ENCODE assay signal across 21 cellular contexts in the genomic region with DNA sequence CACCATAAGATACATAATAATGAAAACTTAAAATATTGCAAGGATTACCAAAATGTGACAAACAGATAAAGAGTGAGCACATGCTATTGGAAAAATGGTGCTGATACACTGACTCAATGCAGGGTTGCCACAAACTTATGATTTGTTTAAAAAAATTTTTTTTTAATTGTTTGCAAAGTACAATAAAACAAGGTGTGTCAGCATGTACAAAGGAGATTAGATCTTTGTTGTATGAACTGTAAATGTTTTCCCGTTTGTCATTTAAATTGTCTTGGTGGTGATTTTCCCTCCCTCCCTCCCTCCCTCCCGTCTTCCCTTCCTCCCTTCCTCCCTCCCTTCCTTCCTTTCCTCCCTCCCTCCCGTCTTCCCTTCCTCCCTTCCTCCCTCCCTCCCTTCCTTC. TPM values are rescaled to one million over a fixed set of nuclear protein-coding genes. Genes with fewer than 3 reads are reported as not detected.
DNase-seq lines count a peak whose midpoint lies in the region; ATAC-seq and TF ChIP-seq lines count a peak whose summit lies in the region.
"Had no signal": no experiment of that assay in that cellular context is flagged by ENCODE, and none has a peak within 500 bp of the region (broad histone marks: within the 10 kb centered on the region; RNA-seq: fewer than 3 reads in every experiment).

No MANE protein-coding gene starts in this region.

- H3K9me3 Mint-ChIP-seq in T-helper 1 cell treated with Interleukin-12 subunit alpha and Interleukin-12 subunit beta and Interleukin-4 antibody, amounts not matched to agents 30 μg/mL and 1 μg/mL, for 36 hours, result no peaks in the 10 kb centered on the region
- no peaks in the 10 kb centered on the region for H3K9me3 Mint-ChIP-seq in effector memory CD8-positive, alpha-beta T cell
- H3K9me3 Mint-ChIP-seq in stimulated activated effector memory CD8-positive, alpha-beta T cell treated with anti-CD3 and anti-CD28 coated beads, Interleukin-12 subunit alpha, Interleukin-12 subunit beta, amount 100 ng/mL, for 72 hours, result no peaks in the 10 kb centered on the region
- H3K9me3 Mint-ChIP-seq in activated naive CD8-positive, alpha-beta T cell treated with anti-CD3 and anti-CD28 coated beads, Interleukin-2, amount 50 U/mL, for 24 hours, result no peaks in the 10 kb centered on the region
- H3K9me3 Mint-ChIP-seq: CD8-positive, alpha-beta T cell; GM23338; H9; HFFc6 had no signal

- H3K79me2 ChIP-seq in PC-3 (ENCODE audit: low read length), result no peaks in the 10 kb centered on the region

- H3K4me1 Mint-ChIP-seq in T-helper 1 cell treated with Interleukin-12 subunit alpha and Interleukin-12 subunit beta and Interleukin-4 antibody, amounts not matched to agents 30 μg/mL and 1 μg/mL, for 36 hours (ENCODE audit: low read depth), result peaks cover 3% of the 10 kb centered on the region
- H3K4me1 Mint-ChIP-seq in effector memory CD8-positive, alpha-beta T cell (ENCODE audit: low read depth in 2 of 2), result peaks cover 0 to 3% of the 10 kb centered on the region in 2 donors
- H3K4me1 Mint-ChIP-seq in stimulated activated effector memory CD8-positive, alpha-beta T cell treated with anti-CD3 and anti-CD28 coated beads, Interleukin-12 subunit alpha, Interleukin-12 subunit beta, amount 100 ng/mL, for 72 hours, result no peaks in the 10 kb centered on the region
- H3K4me1 Mint-ChIP-seq in activated naive CD8-positive, alpha-beta T cell treated with anti-CD3 and anti-CD28 coated beads, Interleukin-2, amount 50 U/mL, for 24 hours, result peaks cover 15% of the 10 kb centered on the region
- H3K4me1 Mint-ChIP-seq: B cell, H9 had no signal

- DNase-seq in T-helper 1 cell (no peak), PC-3 (peak; percentile 35), lower leg skin (ENCODE audit: low spot score in 2 of 2) (no peak)
- DNase-seq in effector memory CD8-positive, alpha-beta T cell, result no peak
- DNase-seq in stimulated activated effector memory CD8-positive, alpha-beta T cell treated with anti-CD3 and anti-CD28 coated beads, Interleukin-12 subunit alpha, Interleukin-12 subunit beta, amount 100 ng/mL, for 72 hours (ENCODE audit: low spot score in 2 of 2), result no peak
- no peak for DNase-seq in activated naive CD8-positive, alpha-beta T cell treated with anti-CD3 and anti-CD28 coated beads, Interleukin-2, amount 50 U/mL, for 24 hours
- DNase-seq: Caco-2; CD4-positive, CD25-positive, alpha-beta regulatory T cell; CD8-positive, alpha-beta T cell; DMS153; DND-41; H9; HFFc6 had no signal

- peak; percentile 61 for ATAC-seq in PC-3
- ATAC-seq in effector memory CD8-positive, alpha-beta T cell (replicated peaks), result no peak
- no peak for ATAC-seq in stimulated activated effector memory CD8-positive, alpha-beta T cell treated with anti-CD3 and anti-CD28 coated beads, Interleukin-12 subunit alpha, Interleukin-12 subunit beta, amount 100 ng/mL, for 72 hours
- no peak for ATAC-seq in GM21737 (IDR thresholded peaks at IDR 0.05; ENCODE audit: unreplicated experiment)
- no peak for ATAC-seq in activated naive CD8-positive, alpha-beta T cell treated with anti-CD3 and anti-CD28 coated beads, Interleukin-2, amount 50 U/mL, for 24 hours
- ATAC-seq: CD8-positive, alpha-beta T cell; GM23338; HCT116 had no signal

- peaks cover 42% of the 10 kb centered on the region for H3K36me3 ChIP-seq in PC-3 (ENCODE audit: low read depth, low read length)

- H3K27me3 Mint-ChIP-seq in T-helper 1 cell treated with Interleukin-12 subunit alpha and Interleukin-12 subunit beta and Interleukin-4 antibody, amounts not matched to agents 30 μg/mL and 1 μg/mL, for 36 hours (ENCODE audit: low read depth), result no peaks in the 10 kb centered on the region
- H3K27me3 Mint-ChIP-seq in effector memory CD8-positive, alpha-beta T cell, result no peaks in the 10 kb centered on the region
- H3K27me3 Mint-ChIP-seq in activated naive CD8-positive, alpha-beta T cell treated with anti-CD3 and anti-CD28 coated beads, Interleukin-2, amount 50 U/mL, for 24 hours, result no peaks in the 10 kb centered on the region
- H3K27me3 Mint-ChIP-seq: B cell; CD4-positive, CD25-positive, alpha-beta regulatory T cell had no signal

- TF ChIP-seq POLR2A in lower leg skin (IDR thresholded peaks at IDR 0.05), result no peak

- peaks cover 7% of the 10 kb centered on the region for H3F3A ChIP-seq in PC-3 (ENCODE audit: low read length, unreplicated experiment)

- no peak for TF ChIP-seq CTCF in PC-3 (conservative IDR thresholded peaks at IDR 0.05; ENCODE audit: low read depth, low read length)
- TF ChIP-seq CTCF in lower leg skin (IDR thresholded peaks at IDR 0.05), result no peak

- no TSS peak for BruUV-seq in PC-3 (replicated peaks; lab: Mats Ljungman, UMichigan)

- 47 to 65% methylated on average over 3 of the region's 3 CpGs for WGBS in lower leg skin, 2 donors

- intact Hi-C loops in PC-3 (cut with micrococcal nuclease) (no loop called here), lower leg skin (cut with DNase I; ENCODE audit: low total_unique reads) (no loop called here)

- H3K4me3 Mint-ChIP-seq in T-helper 1 cell treated with Interleukin-12 subunit alpha and Interleukin-12 subunit beta and Interleukin-4 antibody, amounts not matched to agents 30 μg/mL and 1 μg/mL, for 36 hours, result no peak overlapping the region
- no peak overlapping the region for H3K4me3 Mint-ChIP-seq in effector memory CD8-positive, alpha-beta T cell
- no peak overlapping the region for H3K4me3 Mint-ChIP-seq in stimulated activated effector memory CD8-positive, alpha-beta T cell treated with anti-CD3 and anti-CD28 coated beads, Interleukin-12 subunit alpha, Interleukin-12 subunit beta, amount 100 ng/mL, for 72 hours
- no peak overlapping the region for H3K4me3 Mint-ChIP-seq in activated naive CD8-positive, alpha-beta T cell treated with anti-CD3 and anti-CD28 coated beads, Interleukin-2, amount 50 U/mL, for 24 hours
- H3K4me3 Mint-ChIP-seq: B cell; CD4-positive, CD25-positive, alpha-beta regulatory T cell; CD8-positive, alpha-beta T cell; GM23338; H9; HFFc6 had no signal

- H2AFZ ChIP-seq in PC-3 (ENCODE audit: low read length), result no peak overlapping the region
- H2AFZ ChIP-seq: GM23338 had no signal

- H3K27ac Mint-ChIP-seq in T-helper 1 cell treated with Interleukin-12 subunit alpha and Interleukin-12 subunit beta and Interleukin-4 antibody, amounts not matched to agents 30 μg/mL and 1 μg/mL, for 36 hours, result peak overlapping the region; percentile 23
- peak overlapping the region; percentile 69 to 87 for H3K27ac Mint-ChIP-seq in effector memory CD8-positive, alpha-beta T cell
- peak overlapping the region; percentile 67 for H3K27ac Mint-ChIP-seq in stimulated activated effector memory CD8-positive, alpha-beta T cell treated with anti-CD3 and anti-CD28 coated beads, Interleukin-12 subunit alpha, Interleukin-12 subunit beta, amount 100 ng/mL, for 72 hours
- no peak overlapping the region for H3K27ac Mint-ChIP-seq in activated naive CD8-positive, alpha-beta T cell treated with anti-CD3 and anti-CD28 coated beads, Interleukin-2, amount 50 U/mL, for 24 hours
- H3K27ac Mint-ChIP-seq: B cell; CD4-positive, CD25-positive, alpha-beta regulatory T cell had no signal

- H3K9me3 ChIP-seq in PC-3 (ENCODE audit: low read length), result no peaks in the 10 kb centered on the region
- H3K9me3 ChIP-seq: BLaER1, Caco-2 had no signal

- no peak overlapping the region for H3K9ac ChIP-seq in PC-3 (ENCODE audit: low read length)
- H3K9ac ChIP-seq: BLaER1 had no signal

- peak overlapping the region; percentile 39 for H3K27ac ChIP-seq in PC-3 (ENCODE audit: low read length)
- H3K27ac ChIP-seq: 22Rv1, BLaER1, C4-2B had no signal

- H3K4me1 ChIP-seq in PC-3 (ENCODE audit: insufficient read depth, low read length), result peaks cover 27% of the 10 kb centered on the region
- H3K4me1 ChIP-seq: BLaER1 had no signal

- H3K27me3 ChIP-seq in PC-3 (ENCODE audit: low read length), result no peaks in the 10 kb centered on the region
- H3K27me3 ChIP-seq: BLaER1 had no signal

- no peaks in the 10 kb centered on the region for H4K20me1 ChIP-seq in PC-3 (ENCODE audit: low read length)
- H4K20me1 ChIP-seq: BLaER1 had no signal

- H3K36me3 Mint-ChIP-seq in T-helper 1 cell treated with Interleukin-12 subunit alpha and Interleukin-12 subunit beta and Interleukin-4 antibody, amounts not matched to agents 30 μg/mL and 1 μg/mL, for 36 hours (ENCODE audit: low read depth), result peaks cover 45% of the 10 kb centered on the region
- peaks cover 37% of the 10 kb centered on the region for H3K36me3 Mint-ChIP-seq in effector memory CD8-positive, alpha-beta T cell (ENCODE audit: insufficient read depth)
- peaks cover 44% of the 10 kb centered on the region for H3K36me3 Mint-ChIP-seq in stimulated activated effector memory CD8-positive, alpha-beta T cell treated with anti-CD3 and anti-CD28 coated beads, Interleukin-12 subunit alpha, Interleukin-12 subunit beta, amount 100 ng/mL, for 72 hours
- peaks cover 20% of the 10 kb centered on the region for H3K36me3 Mint-ChIP-seq in activated naive CD8-positive, alpha-beta T cell treated with anti-CD3 and anti-CD28 coated beads, Interleukin-2, amount 50 U/mL, for 24 hours (ENCODE audit: low read depth)

- CTCF ChIA-PET in PC-3 (lab: Charles Lee), result no interaction called here

- H3K4me3 ChIP-seq in PC-3 (ENCODE audit: low read length) (no peak overlapping the region), lower leg skin (ENCODE audit: low read depth, poor library complexity, severe bottlenecking) (no peak overlapping the region)
- H3K4me3 ChIP-seq: BLaER1, GM23338 had no signal

- POLR2A ChIA-PET in PC-3 (lab: Charles Lee; ENCODE audit: unreplicated experiment), result interaction anchor here (0.7 kb wide), 1 partner anchor 31 kb away, joined by 6 read pairs; no protein-coding TSS in a partner anchor

- no peaks in the 10 kb centered on the region for H3K9me2 ChIP-seq in PC-3 (replicated peaks; ENCODE audit: low read length)

- H3K4me2 ChIP-seq in PC-3 (ENCODE audit: low read length), result no peak overlapping the region
- H3K4me2 ChIP-seq: BLaER1, GM23338 had no signal

RNA-seq across cellular contexts. Expression of gene ANXA5, which starts 31.4 kb away (rescaled TPM):
- total RNA-seq in PC-3 (2014; rRNA removed), result 271 and 280 TPM in 2 replicates
- 100 to 1,000 TPM in 2 of 4 donors, 10 to 100 TPM in 2; 78.1 to 137 (median 94.2) TPM for total RNA-seq in lower leg skin
